18 cellular contexts compared by ENCODE assay signal in the genomic region with DNA sequence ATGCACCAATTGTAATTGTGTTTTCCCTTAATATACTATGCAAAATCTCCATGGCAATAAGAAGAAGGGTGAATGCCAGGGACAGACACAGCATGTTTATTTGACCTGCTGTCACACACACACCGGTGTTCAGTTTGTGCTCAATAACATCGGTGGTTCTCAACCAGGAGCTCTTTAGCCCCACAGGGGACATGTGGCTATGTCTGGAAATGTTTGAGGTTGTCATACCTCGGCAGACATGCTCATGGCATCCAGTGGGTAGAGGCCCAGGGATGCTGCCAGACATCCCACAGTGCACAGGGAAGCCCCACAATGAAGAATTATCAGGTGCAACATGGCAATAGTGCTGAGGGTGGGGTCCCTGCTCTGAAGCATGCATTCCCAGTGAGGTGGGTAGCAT.
"Had no signal": no experiment of that assay in that cellular context is flagged by ENCODE, and none has a peak within 500 bp of the region (broad histone marks: within the 10 kb centered on the region; RNA-seq: fewer than 3 reads in every experiment).

No MANE protein-coding gene starts in this region.

- H3K4me3 ChIP-seq: ascending aorta, breast epithelium, dorsolateral prefrontal cortex, gastroesophageal sphincter, heart right ventricle, lower lobe of right lung, stomach, thoracic aorta had no signal

- H3K9me3 Mint-ChIP-seq: mesothelial cell of epicardium, nephron progenitor cell, WTC11 had no signal

- H3K27ac ChIP-seq: ascending aorta, breast epithelium, dorsolateral prefrontal cortex, gastroesophageal sphincter, heart right ventricle, lower lobe of right lung, stomach, thoracic aorta had no signal

- H3K27me3 Mint-ChIP-seq: activated CD4-positive, alpha-beta T cell treated with anti-CD3 and anti-CD28 coated beads, Interleukin-2, amount 10 ng/mL, durations not matched to agents 24 days and 14 days; progenitor cell of endocrine pancreas had no signal

- H3K9me3 ChIP-seq: ascending aorta, breast epithelium, gastroesophageal sphincter, heart right ventricle, lower lobe of right lung, stomach, thoracic aorta had no signal

- H3K27me3 ChIP-seq: ascending aorta, breast epithelium, dorsolateral prefrontal cortex, gastroesophageal sphincter, heart right ventricle, stomach had no signal

- H3K4me1 ChIP-seq: ascending aorta, breast epithelium, gastroesophageal sphincter had no signal

- H3K27ac Mint-ChIP-seq: mesothelial cell of epicardium, progenitor cell of endocrine pancreas, WTC11 had no signal

- DNase-seq: activated CD4-positive, alpha-beta T cell treated with anti-CD3 and anti-CD28 coated beads, Interleukin-2, amount 10 ng/mL, durations not matched to agents 24 days and 14 days; activated naive CD4-positive, alpha-beta T cell treated with Interleukin-2 at 50 U/mL for 16 hours; dorsolateral prefrontal cortex; heart right ventricle; left colon; lower lobe of right lung; nephron progenitor cell; occipital lobe; right cardiac atrium; small intestine; stomach had no signal

- H3K36me3 ChIP-seq: breast epithelium had no signal

- H3K4me1 Mint-ChIP-seq: nephron progenitor cell, WTC11 had no signal

- H3K4me3 Mint-ChIP-seq: activated CD4-positive, alpha-beta T cell treated with anti-CD3 and anti-CD28 coated beads, Interleukin-2, amount 10 ng/mL, durations not matched to agents 24 days and 14 days; mesothelial cell of epicardium; nephron progenitor cell; WTC11 had no signal

- ATAC-seq: gastroesophageal sphincter, heart right ventricle, left colon, lower lobe of right lung, right cardiac atrium, WTC11 had no signal
